ENCODE assay signal across 1 cellular context in the genomic region with DNA sequence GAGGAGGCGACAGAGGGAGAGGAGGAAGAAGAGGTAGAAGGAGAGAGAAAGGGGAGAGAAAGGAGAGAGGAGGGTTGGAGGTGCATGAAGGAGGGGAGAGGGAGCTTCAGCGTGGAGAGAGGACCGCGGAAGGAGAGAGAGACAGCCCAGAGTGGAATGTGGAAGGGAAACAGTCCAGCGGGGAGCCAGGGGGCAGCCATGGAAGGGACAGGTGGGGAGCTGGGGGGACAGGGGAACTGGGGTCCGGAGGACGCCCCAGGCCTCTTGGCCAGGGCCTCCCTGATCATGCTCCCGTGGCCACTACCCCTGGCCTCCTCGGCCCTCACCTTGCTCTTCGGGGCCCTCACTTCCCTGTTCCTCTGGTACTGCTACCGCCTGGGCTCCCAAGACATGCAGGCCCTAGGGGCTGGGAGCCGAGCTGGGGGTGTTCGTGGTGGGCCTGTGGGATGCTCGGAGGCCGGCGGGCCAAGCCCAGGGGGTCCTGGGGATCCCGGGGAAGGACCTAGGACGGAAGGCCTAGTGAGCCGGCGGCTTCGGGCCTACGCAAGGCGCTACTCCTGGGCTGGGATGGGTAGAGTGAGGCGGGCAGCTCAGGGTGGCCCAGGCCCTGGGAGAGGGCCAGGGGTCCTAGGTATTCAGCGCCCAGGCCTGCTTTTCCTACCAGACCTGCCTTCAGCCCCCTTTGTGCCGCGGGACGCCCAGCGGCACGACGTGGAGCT.
TF ChIP-seq lines count a peak whose summit lies in the region.

No MANE protein-coding gene starts in this region.

TF ChIP-seq in HepG2, 621 proteins besides CTCF, POLR2A, EP300 and RAD21 (continued from another document and continues in another):
- TF ChIP-seq, protein P1, sequence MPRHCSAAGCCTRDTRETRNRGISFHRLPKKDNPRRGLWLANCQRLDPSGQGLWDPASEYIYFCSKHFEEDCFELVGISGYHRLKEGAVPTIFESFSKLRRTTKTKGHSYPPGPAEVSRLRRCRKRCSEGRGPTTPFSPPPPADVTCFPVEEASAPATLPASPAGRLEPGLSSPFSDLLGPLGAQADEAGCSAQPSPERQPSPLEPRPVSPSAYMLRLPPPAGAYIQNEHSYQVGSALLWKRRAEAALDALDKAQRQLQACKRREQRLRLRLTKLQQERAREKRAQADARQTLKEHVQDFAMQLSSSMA (CRISPR knock-in tag; IDR thresholded peaks at IDR 0.05): no peak
- TF ChIP-seq PPARG (CRISPR knock-in tag; conservative IDR thresholded peaks at IDR 0.05) (no peak), ZNF558 (CRISPR knock-in tag; IDR thresholded peaks at IDR 0.05; ENCODE audit: borderline replicate concordance) (peak; percentile 25; the same call in 1 of the 2 replicates), ZNF720 (CRISPR knock-in tag; IDR thresholded peaks at IDR 0.05) (no peak), TBX2 (CRISPR knock-in tag; IDR thresholded peaks at IDR 0.05; ENCODE audit: borderline replicate concordance) (no peak; the same call in none of the 2 replicates), SNAPC2 (CRISPR knock-in tag; IDR thresholded peaks at IDR 0.05) (no peak), SRSF4 (IDR thresholded peaks at IDR 0.05; ENCODE audit: low read depth, low read length, poor library complexity, severe bottlenecking) (no peak), ATF7 (IDR thresholded peaks at IDR 0.05) (no peak), ATF7 (CRISPR knock-in tag; IDR thresholded peaks at IDR 0.05) (no peak), SALL1 (CRISPR knock-in tag; IDR thresholded peaks at IDR 0.05) (peak; percentile 33; the same call in 1 of the 2 replicates), ATAD3A (CRISPR knock-in tag; IDR thresholded peaks at IDR 0.05) (no peak), ZNF660 (CRISPR knock-in tag; IDR thresholded peaks at IDR 0.05; ENCODE audit: borderline replicate concordance, low read depth) (no peak), THYN1 (CRISPR knock-in tag; IDR thresholded peaks at IDR 0.05; ENCODE audit: borderline replicate concordance, low read depth) (no peak), ZNF430 (CRISPR knock-in tag; IDR thresholded peaks at IDR 0.05) (peak; percentile 79; the same call in 1 of the 2 replicates), MTF1 (CRISPR knock-in tag; IDR thresholded peaks at IDR 0.05) (no peak), BRCA1 (CRISPR knock-in tag; IDR thresholded peaks at IDR 0.05) (no peak), ZNF562 (CRISPR knock-in tag; IDR thresholded peaks at IDR 0.05; ENCODE audit: borderline replicate concordance) (no peak), ETV5 (CRISPR knock-in tag; IDR thresholded peaks at IDR 0.05; ENCODE audit: borderline replicate concordance) (no peak), MBNL3 (CRISPR knock-in tag; conservative IDR thresholded peaks at IDR 0.05) (no peak), ZNF552 (CRISPR knock-in tag; IDR thresholded peaks at IDR 0.05; ENCODE audit: borderline replicate concordance) (no peak), ASH2L (IDR thresholded peaks at IDR 0.05; ENCODE audit: insufficient read length, low read depth, low read length) (no peak), ZMYM4 (CRISPR knock-in tag; IDR thresholded peaks at IDR 0.05) (no peak), FOXO1 (CRISPR knock-in tag; IDR thresholded peaks at IDR 0.05) (no peak), KDM4B (CRISPR knock-in tag; IDR thresholded peaks at IDR 0.05) (no peak), HDAC1 (CRISPR knock-in tag; IDR thresholded peaks at IDR 0.05) (peak; percentile 28; the same call in 1 of the 2 replicates), NFRKB (IDR thresholded peaks at IDR 0.05) (no peak), ZNF510 (CRISPR knock-in tag; IDR thresholded peaks at IDR 0.05; ENCODE audit: low read depth) (no peak), SRY (CRISPR knock-in tag; IDR thresholded peaks at IDR 0.05) (no peak; the same call in 1 of the 2 replicates), RBM22 (optimal IDR thresholded peaks at IDR 0.05; ENCODE audit: low read length) (no peak), NCOA1 (CRISPR knock-in tag; IDR thresholded peaks at IDR 0.05) (peak; percentile 86; the same call in 1 of the 2 replicates), HNRNPLL (IDR thresholded peaks at IDR 0.05; ENCODE audit: low read depth, low read length, poor library complexity, severe bottlenecking) (peak; percentile 60)
- TF ChIP-seq, protein P2, sequence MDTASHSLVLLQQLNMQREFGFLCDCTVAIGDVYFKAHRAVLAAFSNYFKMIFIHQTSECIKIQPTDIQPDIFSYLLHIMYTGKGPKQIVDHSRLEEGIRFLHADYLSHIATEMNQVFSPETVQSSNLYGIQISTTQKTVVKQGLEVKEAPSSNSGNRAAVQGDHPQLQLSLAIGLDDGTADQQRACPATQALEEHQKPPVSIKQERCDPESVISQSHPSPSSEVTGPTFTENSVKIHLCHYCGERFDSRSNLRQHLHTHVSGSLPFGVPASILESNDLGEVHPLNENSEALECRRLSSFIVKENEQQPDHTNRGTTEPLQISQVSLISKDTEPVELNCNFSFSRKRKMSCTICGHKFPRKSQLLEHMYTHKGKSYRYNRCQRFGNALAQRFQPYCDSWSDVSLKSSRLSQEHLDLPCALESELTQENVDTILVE (CRISPR knock-in tag; IDR thresholded peaks at IDR 0.05): no peak
- TF ChIP-seq, protein P3, sequence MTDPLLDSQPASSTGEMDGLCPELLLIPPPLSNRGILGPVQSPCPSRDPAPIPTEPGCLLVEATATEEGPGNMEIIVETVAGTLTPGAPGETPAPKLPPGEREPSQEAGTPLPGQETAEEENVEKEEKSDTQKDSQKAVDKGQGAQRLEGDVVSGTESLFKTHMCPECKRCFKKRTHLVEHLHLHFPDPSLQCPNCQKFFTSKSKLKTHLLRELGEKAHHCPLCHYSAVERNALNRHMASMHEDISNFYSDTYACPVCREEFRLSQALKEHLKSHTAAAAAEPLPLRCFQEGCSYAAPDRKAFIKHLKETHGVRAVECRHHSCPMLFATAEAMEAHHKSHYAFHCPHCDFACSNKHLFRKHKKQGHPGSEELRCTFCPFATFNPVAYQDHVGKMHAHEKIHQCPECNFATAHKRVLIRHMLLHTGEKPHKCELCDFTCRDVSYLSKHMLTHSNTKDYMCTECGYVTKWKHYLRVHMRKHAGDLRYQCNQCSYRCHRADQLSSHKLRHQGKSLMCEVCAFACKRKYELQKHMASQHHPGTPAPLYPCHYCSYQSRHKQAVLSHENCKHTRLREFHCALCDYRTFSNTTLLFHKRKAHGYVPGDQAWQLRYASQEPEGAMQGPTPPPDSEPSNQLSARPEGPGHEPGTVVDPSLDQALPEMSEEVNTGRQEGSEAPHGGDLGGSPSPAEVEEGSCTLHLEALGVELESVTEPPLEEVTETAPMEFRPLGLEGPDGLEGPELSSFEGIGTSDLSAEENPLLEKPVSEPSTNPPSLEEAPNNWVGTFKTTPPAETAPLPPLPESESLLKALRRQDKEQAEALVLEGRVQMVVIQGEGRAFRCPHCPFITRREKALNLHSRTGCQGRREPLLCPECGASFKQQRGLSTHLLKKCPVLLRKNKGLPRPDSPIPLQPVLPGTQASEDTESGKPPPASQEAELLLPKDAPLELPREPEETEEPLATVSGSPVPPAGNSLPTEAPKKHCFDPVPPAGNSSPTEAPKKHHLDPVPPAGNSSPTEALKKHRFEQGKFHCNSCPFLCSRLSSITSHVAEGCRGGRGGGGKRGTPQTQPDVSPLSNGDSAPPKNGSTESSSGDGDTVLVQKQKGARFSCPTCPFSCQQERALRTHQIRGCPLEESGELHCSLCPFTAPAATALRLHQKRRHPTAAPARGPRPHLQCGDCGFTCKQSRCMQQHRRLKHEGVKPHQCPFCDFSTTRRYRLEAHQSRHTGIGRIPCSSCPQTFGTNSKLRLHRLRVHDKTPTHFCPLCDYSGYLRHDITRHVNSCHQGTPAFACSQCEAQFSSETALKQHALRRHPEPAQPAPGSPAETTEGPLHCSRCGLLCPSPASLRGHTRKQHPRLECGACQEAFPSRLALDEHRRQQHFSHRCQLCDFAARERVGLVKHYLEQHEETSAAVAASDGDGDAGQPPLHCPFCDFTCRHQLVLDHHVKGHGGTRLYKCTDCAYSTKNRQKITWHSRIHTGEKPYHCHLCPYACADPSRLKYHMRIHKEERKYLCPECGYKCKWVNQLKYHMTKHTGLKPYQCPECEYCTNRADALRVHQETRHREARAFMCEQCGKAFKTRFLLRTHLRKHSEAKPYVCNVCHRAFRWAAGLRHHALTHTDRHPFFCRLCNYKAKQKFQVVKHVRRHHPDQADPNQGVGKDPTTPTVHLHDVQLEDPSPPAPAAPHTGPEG (CRISPR knock-in tag; IDR thresholded peaks at IDR 0.05): no peak
- TF ChIP-seq, protein P4, sequence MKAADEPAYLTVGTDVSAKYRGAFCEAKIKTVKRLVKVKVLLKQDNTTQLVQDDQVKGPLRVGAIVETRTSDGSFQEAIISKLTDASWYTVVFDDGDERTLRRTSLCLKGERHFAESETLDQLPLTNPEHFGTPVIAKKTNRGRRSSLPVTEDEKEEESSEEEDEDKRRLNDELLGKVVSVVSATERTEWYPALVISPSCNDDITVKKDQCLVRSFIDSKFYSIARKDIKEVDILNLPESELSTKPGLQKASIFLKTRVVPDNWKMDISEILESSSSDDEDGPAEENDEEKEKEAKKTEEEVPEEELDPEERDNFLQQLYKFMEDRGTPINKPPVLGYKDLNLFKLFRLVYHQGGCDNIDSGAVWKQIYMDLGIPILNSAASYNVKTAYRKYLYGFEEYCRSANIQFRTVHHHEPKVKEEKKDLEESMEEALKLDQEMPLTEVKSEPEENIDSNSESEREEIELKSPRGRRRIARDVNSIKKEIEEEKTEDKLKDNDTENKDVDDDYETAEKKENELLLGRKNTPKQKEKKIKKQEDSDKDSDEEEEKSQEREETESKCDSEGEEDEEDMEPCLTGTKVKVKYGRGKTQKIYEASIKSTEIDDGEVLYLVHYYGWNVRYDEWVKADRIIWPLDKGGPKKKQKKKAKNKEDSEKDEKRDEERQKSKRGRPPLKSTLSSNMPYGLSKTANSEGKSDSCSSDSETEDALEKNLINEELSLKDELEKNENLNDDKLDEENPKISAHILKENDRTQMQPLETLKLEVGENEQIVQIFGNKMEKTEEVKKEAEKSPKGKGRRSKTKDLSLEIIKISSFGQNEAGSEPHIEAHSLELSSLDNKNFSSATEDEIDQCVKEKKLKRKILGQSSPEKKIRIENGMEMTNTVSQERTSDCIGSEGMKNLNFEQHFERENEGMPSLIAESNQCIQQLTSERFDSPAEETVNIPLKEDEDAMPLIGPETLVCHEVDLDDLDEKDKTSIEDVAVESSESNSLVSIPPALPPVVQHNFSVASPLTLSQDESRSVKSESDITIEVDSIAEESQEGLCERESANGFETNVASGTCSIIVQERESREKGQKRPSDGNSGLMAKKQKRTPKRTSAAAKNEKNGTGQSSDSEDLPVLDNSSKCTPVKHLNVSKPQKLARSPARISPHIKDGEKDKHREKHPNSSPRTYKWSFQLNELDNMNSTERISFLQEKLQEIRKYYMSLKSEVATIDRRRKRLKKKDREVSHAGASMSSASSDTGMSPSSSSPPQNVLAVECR (CRISPR knock-in tag; IDR thresholded peaks at IDR 0.05; ENCODE audit: borderline replicate concordance): no peak; the same call in none of the 2 replicates
- TF ChIP-seq, protein P5, sequence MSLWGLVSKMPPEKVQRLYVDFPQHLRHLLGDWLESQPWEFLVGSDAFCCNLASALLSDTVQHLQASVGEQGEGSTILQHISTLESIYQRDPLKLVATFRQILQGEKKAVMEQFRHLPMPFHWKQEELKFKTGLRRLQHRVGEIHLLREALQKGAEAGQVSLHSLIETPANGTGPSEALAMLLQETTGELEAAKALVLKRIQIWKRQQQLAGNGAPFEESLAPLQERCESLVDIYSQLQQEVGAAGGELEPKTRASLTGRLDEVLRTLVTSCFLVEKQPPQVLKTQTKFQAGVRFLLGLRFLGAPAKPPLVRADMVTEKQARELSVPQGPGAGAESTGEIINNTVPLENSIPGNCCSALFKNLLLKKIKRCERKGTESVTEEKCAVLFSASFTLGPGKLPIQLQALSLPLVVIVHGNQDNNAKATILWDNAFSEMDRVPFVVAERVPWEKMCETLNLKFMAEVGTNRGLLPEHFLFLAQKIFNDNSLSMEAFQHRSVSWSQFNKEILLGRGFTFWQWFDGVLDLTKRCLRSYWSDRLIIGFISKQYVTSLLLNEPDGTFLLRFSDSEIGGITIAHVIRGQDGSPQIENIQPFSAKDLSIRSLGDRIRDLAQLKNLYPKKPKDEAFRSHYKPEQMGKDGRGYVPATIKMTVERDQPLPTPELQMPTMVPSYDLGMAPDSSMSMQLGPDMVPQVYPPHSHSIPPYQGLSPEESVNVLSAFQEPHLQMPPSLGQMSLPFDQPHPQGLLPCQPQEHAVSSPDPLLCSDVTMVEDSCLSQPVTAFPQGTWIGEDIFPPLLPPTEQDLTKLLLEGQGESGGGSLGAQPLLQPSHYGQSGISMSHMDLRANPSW (CRISPR knock-in tag; IDR thresholded peaks at IDR 0.05; ENCODE audit: borderline replicate concordance): no peak
- TF ChIP-seq, protein P6, sequence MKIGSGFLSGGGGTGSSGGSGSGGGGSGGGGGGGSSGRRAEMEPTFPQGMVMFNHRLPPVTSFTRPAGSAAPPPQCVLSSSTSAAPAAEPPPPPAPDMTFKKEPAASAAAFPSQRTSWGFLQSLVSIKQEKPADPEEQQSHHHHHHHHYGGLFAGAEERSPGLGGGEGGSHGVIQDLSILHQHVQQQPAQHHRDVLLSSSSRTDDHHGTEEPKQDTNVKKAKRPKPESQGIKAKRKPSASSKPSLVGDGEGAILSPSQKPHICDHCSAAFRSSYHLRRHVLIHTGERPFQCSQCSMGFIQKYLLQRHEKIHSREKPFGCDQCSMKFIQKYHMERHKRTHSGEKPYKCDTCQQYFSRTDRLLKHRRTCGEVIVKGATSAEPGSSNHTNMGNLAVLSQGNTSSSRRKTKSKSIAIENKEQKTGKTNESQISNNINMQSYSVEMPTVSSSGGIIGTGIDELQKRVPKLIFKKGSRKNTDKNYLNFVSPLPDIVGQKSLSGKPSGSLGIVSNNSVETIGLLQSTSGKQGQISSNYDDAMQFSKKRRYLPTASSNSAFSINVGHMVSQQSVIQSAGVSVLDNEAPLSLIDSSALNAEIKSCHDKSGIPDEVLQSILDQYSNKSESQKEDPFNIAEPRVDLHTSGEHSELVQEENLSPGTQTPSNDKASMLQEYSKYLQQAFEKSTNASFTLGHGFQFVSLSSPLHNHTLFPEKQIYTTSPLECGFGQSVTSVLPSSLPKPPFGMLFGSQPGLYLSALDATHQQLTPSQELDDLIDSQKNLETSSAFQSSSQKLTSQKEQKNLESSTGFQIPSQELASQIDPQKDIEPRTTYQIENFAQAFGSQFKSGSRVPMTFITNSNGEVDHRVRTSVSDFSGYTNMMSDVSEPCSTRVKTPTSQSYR (CRISPR knock-in tag; IDR thresholded peaks at IDR 0.05; ENCODE audit: borderline replicate concordance): no peak
- TF ChIP-seq, protein P7, sequence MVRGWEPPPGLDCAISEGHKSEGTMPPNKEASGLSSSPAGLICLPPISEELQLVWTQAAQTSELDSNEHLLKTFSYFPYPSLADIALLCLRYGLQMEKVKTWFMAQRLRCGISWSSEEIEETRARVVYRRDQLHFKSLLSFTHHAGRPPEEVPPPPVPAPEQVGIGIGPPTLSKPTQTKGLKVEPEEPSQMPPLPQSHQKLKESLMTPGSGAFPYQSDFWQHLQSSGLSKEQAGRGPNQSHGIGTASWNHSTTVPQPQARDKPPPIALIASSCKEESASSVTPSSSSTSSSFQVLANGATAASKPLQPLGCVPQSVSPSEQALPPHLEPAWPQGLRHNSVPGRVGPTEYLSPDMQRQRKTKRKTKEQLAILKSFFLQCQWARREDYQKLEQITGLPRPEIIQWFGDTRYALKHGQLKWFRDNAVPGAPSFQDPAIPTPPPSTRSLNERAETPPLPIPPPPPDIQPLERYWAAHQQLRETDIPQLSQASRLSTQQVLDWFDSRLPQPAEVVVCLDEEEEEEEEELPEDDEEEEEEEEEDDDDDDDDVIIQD (CRISPR knock-in tag; IDR thresholded peaks at IDR 0.05; ENCODE audit: low read depth): no peak
